ENCODE assay signal across 1 cellular context in the genomic region with DNA sequence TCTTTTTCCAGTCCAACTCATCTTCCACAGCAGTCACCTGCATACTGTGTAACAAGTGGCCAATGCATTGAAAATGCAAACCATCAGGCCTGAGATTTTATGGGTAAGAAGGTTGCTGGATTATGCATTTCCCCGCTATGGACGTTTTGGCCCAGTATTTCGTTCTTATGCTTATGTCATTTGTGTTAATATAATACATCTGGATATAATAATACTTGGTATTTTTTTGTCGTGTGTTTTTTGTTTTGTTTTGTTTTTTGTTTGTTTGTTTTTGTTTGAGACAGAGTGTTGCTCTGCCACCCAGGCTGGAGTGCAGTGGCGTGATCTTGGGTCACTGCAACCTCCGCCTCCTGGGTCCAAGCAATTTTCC.
TF ChIP-seq lines count a peak whose summit lies in the region.

No MANE protein-coding gene starts in this region.

TF ChIP-seq in H1, 55 proteins besides CTCF, POLR2A, EP300 and RAD21 (continued from another document):
- TF ChIP-seq SAP30 (IDR thresholded peaks at IDR 0.05; ENCODE audit: insufficient read depth, insufficient replicate concordance, low read length) (no peak), RNF2 (IDR thresholded peaks at IDR 0.05; ENCODE audit: borderline replicate concordance, low read depth, low read length, missing control alignments, poor library complexity, severe bottlenecking) (no peak), BCL11A (IDR thresholded peaks at IDR 0.05; ENCODE audit: low read depth in 2 of 2, low read length in 2 of 2) (no peak), CHD2 (IDR thresholded peaks at IDR 0.05; ENCODE audit: low read length) (no peak), BRCA1 (IDR thresholded peaks at IDR 0.05; ENCODE audit: low read depth, low read length) (no peak), EGR1 (IDR thresholded peaks at IDR 0.05; ENCODE audit: borderline replicate concordance, low read depth, low read length) (no peak)
TF ChIP-seq in H1: peak in this region for 0.
